In genomic region chr12:64222011-64222765, GRCh38 we compare ENCODE assay signal across 8 cellular contexts. TPM values are rescaled to one million over a fixed set of nuclear protein-coding genes. Genes with fewer than 3 reads are reported as not detected.
A peak's percentile ranks its signal among the peaks of the same experiment; 100 is the strongest.
DNase-seq lines count a peak whose midpoint lies in the region; ATAC-seq lines count a peak whose summit lies in the region.

Gene KICS2 (minus strand): TSS chr12:64222296. CDS start chr12:64222237, 59 bp downstream.

- peak within 1 kb of the TSS; percentile 5 to 79 for H2BK12ac ChIP-seq in mesenchymal stem cell (ENCODE audit: low read length in 2 of 2)

- H3K36me3 Mint-ChIP-seq in effector memory CD8-positive, alpha-beta T cell (ENCODE audit: insufficient read depth), result peaks cover 21% of the 10 kb centered on the region

- H3K18ac ChIP-seq in mesenchymal stem cell (ENCODE audit: low read depth in 1 of 2, low read length in 2 of 2), result peak within 1 kb of the TSS; percentile 86 to 88

- ATAC-seq in GM21360 (IDR thresholded peaks at IDR 0.05; ENCODE audit: unreplicated experiment), result peak; percentile 96
- ATAC-seq in effector memory CD8-positive, alpha-beta T cell (replicated peaks), result peak; percentile 91

- H3K27ac ChIP-seq in mesenchymal stem cell (ENCODE audit: low read length, poor library complexity, severe bottlenecking), result peak within 1 kb of the TSS; percentile 77

- peaks cover 12 to 18% of the 10 kb centered on the region in 2 donors for H3K4me1 Mint-ChIP-seq in effector memory CD8-positive, alpha-beta T cell (ENCODE audit: low read depth in 2 of 2)

- H3K9me3 ChIP-seq in mesenchymal stem cell (ENCODE audit: control insufficient read depth, low read length), result no peaks in the 10 kb centered on the region

- peak within 1 kb of the TSS in 1 of 2 experiments; percentile 78 for H3K14ac ChIP-seq in mesenchymal stem cell (ENCODE audit: low read length in 2 of 2)

- peak within 1 kb of the TSS; percentile 99 for H3K9ac ChIP-seq in mesenchymal stem cell (ENCODE audit: low read length)

- peak within 1 kb of the TSS; percentile 15 for H2BK5ac ChIP-seq in mesenchymal stem cell (ENCODE audit: low read depth, low read length, poor library complexity, severe bottlenecking)

- peak within 1 kb of the TSS; percentile 66 to 71 for H3K4ac ChIP-seq in mesenchymal stem cell (ENCODE audit: low read depth in 1 of 2, low read length in 2 of 2)

- peak within 1 kb of the TSS; percentile 46 for H2AK5ac ChIP-seq in mesenchymal stem cell (ENCODE audit: low read length, severe bottlenecking)

- WGBS in mesenchymal stem cell, result 0% methylated on average over 47 of the region's 56 CpGs

- H4K91ac ChIP-seq in mesenchymal stem cell (ENCODE audit: low read length), result peak within 1 kb of the TSS; percentile 62

- H4K8ac ChIP-seq in mesenchymal stem cell (ENCODE audit: low read length), result peak within 1 kb of the TSS; percentile 92

- no peaks in the 10 kb centered on the region for H3K36me3 ChIP-seq in mesenchymal stem cell (ENCODE audit: control insufficient read depth in 1 of 2, insufficient read depth in 2 of 2, low read depth in 1 of 2, low read length in 2 of 2)

- H3K27me3 Mint-ChIP-seq in effector memory CD8-positive, alpha-beta T cell, result peaks cover 11 to 14% of the 10 kb centered on the region in 2 donors

- peak within 1 kb of the TSS; percentile 88 to 94 for H3K4me3 ChIP-seq in mesenchymal stem cell (ENCODE audit: insufficient read depth in 1 of 2, low read depth in 1 of 2, low read length in 2 of 2)

- peak within 1 kb of the TSS; percentile 99 for H2AFZ ChIP-seq in mesenchymal stem cell (ENCODE audit: low read depth, low read length)

- peak within 1 kb of the TSS; percentile 96 to 97 for H3K4me3 Mint-ChIP-seq in effector memory CD8-positive, alpha-beta T cell

- peak within 1 kb of the TSS; percentile 11 for H2BK120ac ChIP-seq in mesenchymal stem cell (ENCODE audit: low read depth, low read length)

- H3K79me1 ChIP-seq in mesenchymal stem cell (replicated peaks; ENCODE audit: low read length, poor library complexity, severe bottlenecking), result peaks cover 7% of the 10 kb centered on the region

- no peak within 1 kb of the TSS for H3K23ac ChIP-seq in mesenchymal stem cell (ENCODE audit: low read length in 2 of 2)

- H3K4me1 ChIP-seq in mesenchymal stem cell (ENCODE audit: control insufficient read depth, insufficient read depth, low read depth, low read length), result peaks cover 2% of the 10 kb centered on the region

- no peaks in the 10 kb centered on the region for H3K27me3 ChIP-seq in mesenchymal stem cell (ENCODE audit: control insufficient read depth in 1 of 2, insufficient read depth in 1 of 2, low read length in 2 of 2)

- H2BK15ac ChIP-seq in mesenchymal stem cell (ENCODE audit: low read depth, poor library complexity, severe bottlenecking), result peak within 1 kb of the TSS; percentile 84

- peak within 1 kb of the TSS; percentile 56 for H3K4me2 ChIP-seq in mesenchymal stem cell (ENCODE audit: low read length, poor library complexity, severe bottlenecking)

- peak within 1 kb of the TSS; percentile 98 to 99 for H3K27ac Mint-ChIP-seq in effector memory CD8-positive, alpha-beta T cell

- no peaks in the 10 kb centered on the region for H3K9me3 Mint-ChIP-seq in effector memory CD8-positive, alpha-beta T cell

- DNase-seq in COR-L47 (lab: John Stamatoyannopoulos, UW) (peak; percentile 87), HT-29 (ENCODE audit: low spot score) (peak; percentile 95), mesenchymal stem cell (peak; percentile 95)
- DNase-seq in NK-92 treated with Interleukin-12 subunit alpha and Interleukin-12 subunit beta, amount 100 ng/mL, for 24 hours (lab: John Stamatoyannopoulos, UW), result peak; percentile 77
- peak; percentile 85 to 87 for DNase-seq in activated CD8-positive, alpha-beta memory T cell treated with anti-CD3 and anti-CD28 coated beads for 4 hours (ENCODE audit: low read depth in 2 of 2)
- DNase-seq in effector memory CD8-positive, alpha-beta T cell, result peak; percentile 86 to 92 (median 90)
- DNase-seq in stimulated activated CD8-positive, alpha-beta memory T cell treated with anti-CD3 and anti-CD28 coated beads, Interleukin-12 subunit alpha, Interleukin-12 subunit beta, amount 100 ng/mL, for 24 hours (ENCODE audit: extremely low read depth), result peak; percentile 81

RNA-seq across cellular contexts. Expression of gene KICS2, which starts in this region (rescaled TPM):
- 7.1 and 9.0 TPM in 2 replicates for total RNA-seq in HT-29 (2014; rRNA removed; shearing (Covaris generic))
- polyA plus RNA-seq in mesenchymal stem cell (2013, experiment 1 of 2), result 1.7 TPM
- 1.8 TPM for polyA plus RNA-seq in mesenchymal stem cell (2013, experiment 2 of 2)

Comparison
In these comparisons a context has a peak if more than half of its experiments do, and no peak if none do; other contexts are left out.
1. Peak in every context shown above with its lines: DNase-seq, ATAC-seq, H3K4me3 ChIP-seq and H3K27ac ChIP-seq.